8 cellular contexts compared by ENCODE assay signal in genomic region chr17:40909351-40909750, GRCh38. TPM values are rescaled to one million over a fixed set of nuclear protein-coding genes. Genes with fewer than 3 reads are reported as not detected.
A peak's percentile ranks its signal among the peaks of the same experiment; 100 is the strongest.
DNase-seq lines count a peak whose midpoint lies in the region; ATAC-seq and TF ChIP-seq lines count a peak whose summit lies in the region.

No MANE protein-coding gene starts in this region.

- H3K36me3 Mint-ChIP-seq in type B pancreatic cell = peaks cover 3% of the 10 kb centered on the region

- no peak overlapping the region for H2BK12ac ChIP-seq in trophoblast cell (ENCODE audit: low read length)

- H3K79me2 ChIP-seq in SK-N-SH (ENCODE audit: insufficient read depth) = no peaks in the 10 kb centered on the region
- H3K79me2 ChIP-seq in trophoblast cell (ENCODE audit: control insufficient read depth, insufficient read depth, low read length, poor library complexity) = no peaks in the 10 kb centered on the region

- H3K4me1 Mint-ChIP-seq in type B pancreatic cell (ENCODE audit: unreplicated experiment) = peaks cover 25% of the 10 kb centered on the region

- H2BK120ac ChIP-seq in trophoblast cell (ENCODE audit: insufficient read depth, low read length, poor library complexity) = no peak overlapping the region

- CTCF ChIA-PET in SK-N-SH (lab: Yijun Ruan, JAX) = interaction anchor here (0.6 to 11.9 kb wide), 14 partner anchors 9 to 761 kb away, joined by 3 to 140 read pairs (median 6); no protein-coding TSS in a partner anchor

- no peak for ATAC-seq in HG02588 (IDR thresholded peaks at IDR 0.05; ENCODE audit: unreplicated experiment)

- H3K27ac Mint-ChIP-seq in type B pancreatic cell = peak overlapping the region; percentile 94

- H2AK5ac ChIP-seq in trophoblast cell (ENCODE audit: low read length) = no peak overlapping the region

- no peak overlapping the region for H2BK5ac ChIP-seq in trophoblast cell (ENCODE audit: low read depth, low read length, poor library complexity)

- POLR2A ChIA-PET in SK-N-SH (lab: Yijun Ruan, JAX) = no interaction called here

- H4K91ac ChIP-seq in trophoblast cell (ENCODE audit: low read depth, low read length) = no peak overlapping the region

- peaks cover 3% of the 10 kb centered on the region for H3K27me3 Mint-ChIP-seq in type B pancreatic cell

- TF ChIP-seq CTCF in NB4 (IDR thresholded peaks at IDR 0.05; ENCODE audit: low read depth, low read length) = peak; percentile 62
- peak; percentile 84 for TF ChIP-seq CTCF in SK-N-SH (IDR thresholded peaks at IDR 0.05)
- TF ChIP-seq CTCF in type B pancreatic cell (conservative IDR thresholded peaks at IDR 0.05) = peak; percentile 87

- H3F3A ChIP-seq in SK-N-SH (replicated peaks; ENCODE audit: insufficient read depth) = peaks cover 19% of the 10 kb centered on the region

- H3K9me3 ChIP-seq in SK-N-SH (no peaks in the 10 kb centered on the region), trophoblast cell (ENCODE audit: insufficient read depth, low read depth, low read length) (no peaks in the 10 kb centered on the region)

- WGBS in SK-N-SH (ENCODE audit: low lambda C conversion rate) = 0% methylated on average over 5 of the region's 5 CpGs
- no CpG with 5 or more reads among the region's 5 CpGs for WGBS in trophoblast cell (ENCODE audit: extremely low coverage, insufficient coverage, insufficient read length)

- H3K18ac ChIP-seq in trophoblast cell (ENCODE audit: low read length) = no peak overlapping the region

- H4K8ac ChIP-seq in trophoblast cell (ENCODE audit: low read depth, low read length) = no peak overlapping the region

- peak; percentile 92 for TF ChIP-seq RAD21 in SK-N-SH (IDR thresholded peaks at IDR 0.05; ENCODE audit: low read length)

- TF ChIP-seq EP300 in SK-N-SH (IDR thresholded peaks at IDR 0.05; ENCODE audit: borderline replicate concordance in 1 of 2, low read depth in 1 of 2, low read length in 1 of 2) = peak in 1 of 2 experiments; percentile 27; a peak in 1 of 4 replicates

- peak overlapping the region; percentile 43 for H3K4me3 Mint-ChIP-seq in type B pancreatic cell

- H3K79me1 ChIP-seq in trophoblast cell (ENCODE audit: low read length) = peaks cover 8% of the 10 kb centered on the region

- no peak overlapping the region for H3K14ac ChIP-seq in trophoblast cell (ENCODE audit: low read length)

- H3K9ac ChIP-seq in SK-N-SH = no peak overlapping the region
- H3K9ac ChIP-seq in trophoblast cell (ENCODE audit: low read length) = no peak overlapping the region

- peak overlapping the region in 1 of 2 experiments; percentile 66; a peak in 2 of 4 replicates for H3K27ac ChIP-seq in SK-N-SH (ENCODE audit: low read depth in 2 of 2, low read length in 1 of 2)
- H3K27ac ChIP-seq in trophoblast cell (ENCODE audit: low read depth, low read length) = no peak overlapping the region

- no peaks in the 10 kb centered on the region for H3K9me3 Mint-ChIP-seq in type B pancreatic cell

- no peaks in the 10 kb centered on the region for H3K9me2 ChIP-seq in SK-N-SH

- H2AFZ ChIP-seq in SK-N-SH (ENCODE audit: low read depth) (no peak overlapping the region), trophoblast cell (ENCODE audit: insufficient read depth, low read length, poor library complexity) (no peak overlapping the region)

- peaks cover 20% of the 10 kb centered on the region; the same call in 1 of the 2 replicates for H3K27me3 ChIP-seq in SK-N-SH (ENCODE audit: insufficient read depth)
- H3K27me3 ChIP-seq in trophoblast cell (ENCODE audit: insufficient read depth, low read length) = no peaks in the 10 kb centered on the region

- no peak for TF ChIP-seq POLR2A in NB4 (IDR thresholded peaks at IDR 0.05; ENCODE audit: extremely low read depth, insufficient read length)

- H3K23ac ChIP-seq in trophoblast cell (ENCODE audit: low read length) = no peak overlapping the region

- peak; percentile 93 for DNase-seq in Daoy (ENCODE audit: low read depth)
- DNase-seq in NB4 (ENCODE audit: low read depth) = peak; percentile 74
- DNase-seq in SK-N-SH = peak; percentile 75
- peak; percentile 62 for DNase-seq in activated naive CD4-positive, alpha-beta T cell treated with anti-CD3 and anti-CD28 coated beads, Interleukin-2, amount 50 U/mL, for 16 hours
- peak; percentile 93 for DNase-seq in glomerular visceral epithelial cell (ENCODE audit: extremely low spot score)
- peak; percentile 89 to 99 for DNase-seq in trophoblast cell
- DNase-seq in type B pancreatic cell (ENCODE audit: extremely low spot score, unreplicated experiment) = peak; percentile 79

- no peak overlapping the region for H3K4me3 ChIP-seq in NB4 (ENCODE audit: low read depth, low read length)
- H3K4me3 ChIP-seq in SK-N-SH (ENCODE audit: low read depth in 2 of 2, low read length in 1 of 2) = no peak overlapping the region; a peak in 1 of 4 replicates
- no peak overlapping the region for H3K4me3 ChIP-seq in trophoblast cell (ENCODE audit: low read depth, low read length)

- peaks cover 0 to 14% of the 10 kb centered on the region in 2 experiments; a peak in 3 of 4 replicates for H3K4me1 ChIP-seq in SK-N-SH (ENCODE audit: control insufficient read depth in 1 of 2, insufficient read depth in 2 of 2, low read depth in 1 of 2, low read length in 1 of 2)
- H3K4me1 ChIP-seq in trophoblast cell (ENCODE audit: control insufficient read depth in 1 of 2, insufficient read depth in 2 of 2, low read length in 2 of 2) = peaks cover 0 to 3% of the 10 kb centered on the region in 2 experiments

- H4K12ac ChIP-seq in trophoblast cell (ENCODE audit: low read depth, low read length) = no peak overlapping the region

- H4K20me1 ChIP-seq in SK-N-SH (ENCODE audit: insufficient read depth) = no peaks in the 10 kb centered on the region

- H3K4me2 ChIP-seq in SK-N-SH (peak overlapping the region; percentile 53; the same call in 1 of the 2 replicates), trophoblast cell (ENCODE audit: low read length) (no peak overlapping the region)

- no peak overlapping the region for H3K4ac ChIP-seq in trophoblast cell (ENCODE audit: low read depth, low read length)

- H3K36me3 ChIP-seq in SK-N-SH (replicated peaks in 1 of 2; ENCODE audit: control insufficient read depth in 1 of 2, insufficient read depth in 2 of 2, low read length in 1 of 2) = no peaks in the 10 kb centered on the region
- no peaks in the 10 kb centered on the region for H3K36me3 ChIP-seq in trophoblast cell (ENCODE audit: control insufficient read depth in 1 of 2, insufficient read depth in 2 of 2, low read length in 2 of 2)

TF ChIP-seq in SK-N-SH, 30 proteins besides CTCF, POLR2A, EP300 and RAD21 (continues in another document):
- no peak for TF ChIP-seq ELF1 (IDR thresholded peaks at IDR 0.05)
- no peak for TF ChIP-seq TAF1 (IDR thresholded peaks at IDR 0.05; ENCODE audit: borderline replicate concordance, low read depth, low read length)
- TF ChIP-seq, protein P1, sequence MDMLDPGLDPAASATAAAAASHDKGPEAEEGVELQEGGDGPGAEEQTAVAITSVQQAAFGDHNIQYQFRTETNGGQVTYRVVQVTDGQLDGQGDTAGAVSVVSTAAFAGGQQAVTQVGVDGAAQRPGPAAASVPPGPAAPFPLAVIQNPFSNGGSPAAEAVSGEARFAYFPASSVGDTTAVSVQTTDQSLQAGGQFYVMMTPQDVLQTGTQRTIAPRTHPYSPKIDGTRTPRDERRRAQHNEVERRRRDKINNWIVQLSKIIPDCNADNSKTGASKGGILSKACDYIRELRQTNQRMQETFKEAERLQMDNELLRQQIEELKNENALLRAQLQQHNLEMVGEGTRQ (IDR thresholded peaks at IDR 0.05; ENCODE audit: borderline replicate concordance, low read depth, low read length) = no peak
- no peak for TF ChIP-seq EZH2phosphoT487 (IDR thresholded peaks at IDR 0.05; ENCODE audit: borderline replicate concordance, low read depth)
- no peak for TF ChIP-seq NRF1 (IDR thresholded peaks at IDR 0.05; ENCODE audit: low read depth, low read length)
- TF ChIP-seq, protein P2, sequence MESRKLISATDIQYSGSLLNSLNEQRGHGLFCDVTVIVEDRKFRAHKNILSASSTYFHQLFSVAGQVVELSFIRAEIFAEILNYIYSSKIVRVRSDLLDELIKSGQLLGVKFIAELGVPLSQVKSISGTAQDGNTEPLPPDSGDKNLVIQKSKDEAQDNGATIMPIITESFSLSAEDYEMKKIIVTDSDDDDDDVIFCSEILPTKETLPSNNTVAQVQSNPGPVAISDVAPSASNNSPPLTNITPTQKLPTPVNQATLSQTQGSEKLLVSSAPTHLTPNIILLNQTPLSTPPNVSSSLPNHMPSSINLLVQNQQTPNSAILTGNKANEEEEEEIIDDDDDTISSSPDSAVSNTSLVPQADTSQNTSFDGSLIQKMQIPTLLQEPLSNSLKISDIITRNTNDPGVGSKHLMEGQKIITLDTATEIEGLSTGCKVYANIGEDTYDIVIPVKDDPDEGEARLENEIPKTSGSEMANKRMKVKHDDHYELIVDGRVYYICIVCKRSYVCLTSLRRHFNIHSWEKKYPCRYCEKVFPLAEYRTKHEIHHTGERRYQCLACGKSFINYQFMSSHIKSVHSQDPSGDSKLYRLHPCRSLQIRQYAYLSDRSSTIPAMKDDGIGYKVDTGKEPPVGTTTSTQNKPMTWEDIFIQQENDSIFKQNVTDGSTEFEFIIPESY (IDR thresholded peaks at IDR 0.05; ENCODE audit: borderline replicate concordance, low read depth) = no peak
- no peak for TF ChIP-seq RCOR1 (IDR thresholded peaks at IDR 0.05; ENCODE audit: low read length)

RNA-seq across cellular contexts. Expression of gene KRT20, which starts 24.3 kb away (rescaled TPM):
- total RNA-seq in Daoy (2014; rRNA removed; shearing (Covaris generic)) = not detected in 2 replicates
- not detected in 2 replicates for polyA plus RNA-seq in SK-N-SH (2012; rRNA removed)
- not detected in 2 replicates for polyA plus RNA-seq in SK-N-SH (2012; cell fraction: cytosol; rRNA removed)
- polyA plus RNA-seq in SK-N-SH (2012; cell fraction: nucleus; rRNA removed) = not detected in 2 replicates
- not detected in 2 replicates for polyA plus RNA-seq in trophoblast cell (2013)
- 13.0 and 41.9 TPM in 2 replicates for total RNA-seq in type B pancreatic cell (ENCODE audit: low replicate concordance)

RNA-seq across cellular contexts. Expression of gene KRT23, which starts 28.1 kb away (rescaled TPM):
- total RNA-seq in Daoy (2014; rRNA removed; shearing (Covaris generic)) = not detected in 2 replicates
- not detected in 2 replicates for polyA plus RNA-seq in SK-N-SH (2012; rRNA removed)
- not detected in 2 replicates for polyA plus RNA-seq in SK-N-SH (2012; cell fraction: cytosol; rRNA removed)
- not detected in 2 replicates for polyA plus RNA-seq in SK-N-SH (2012; cell fraction: nucleus; rRNA removed)
- polyA plus RNA-seq in trophoblast cell (2013) = 142 and 146 TPM in 2 replicates
- total RNA-seq in type B pancreatic cell (ENCODE audit: low replicate concordance) = 49.7 and 464 TPM in 2 replicates

RNA-seq across cellular contexts. Expression of gene KRT12, which starts 42.3 kb away (rescaled TPM):
- not detected in 2 replicates for total RNA-seq in Daoy (2014; rRNA removed; shearing (Covaris generic))
- polyA plus RNA-seq in SK-N-SH (2012; rRNA removed) = not detected in 2 replicates
- not detected in 2 replicates for polyA plus RNA-seq in SK-N-SH (2012; cell fraction: cytosol; rRNA removed)
- not detected in 2 replicates for polyA plus RNA-seq in SK-N-SH (2012; cell fraction: nucleus; rRNA removed)
- polyA plus RNA-seq in trophoblast cell (2013) = not detected in 2 replicates
- not detected in 2 replicates for total RNA-seq in type B pancreatic cell (ENCODE audit: low replicate concordance)

RNA-seq across cellular contexts. Expression of gene KRT39, which starts 57.4 kb away (rescaled TPM):
- not detected in 2 replicates for total RNA-seq in Daoy (2014; rRNA removed; shearing (Covaris generic))
- not detected in 2 replicates for polyA plus RNA-seq in SK-N-SH (2012; rRNA removed)
- not detected in 2 replicates for polyA plus RNA-seq in SK-N-SH (2012; cell fraction: cytosol; rRNA removed)
- polyA plus RNA-seq in SK-N-SH (2012; cell fraction: nucleus; rRNA removed) = not detected in 2 replicates
- not detected in 2 replicates for polyA plus RNA-seq in trophoblast cell (2013)
- total RNA-seq in type B pancreatic cell (ENCODE audit: low replicate concordance) = 0.70 and 1.0 TPM in 2 replicates

Comparison
In these comparisons a context has a peak if more than half of its experiments do, and no peak if none do; other contexts are left out.
1. RNA of gene KRT20, which starts 24.3 kb away (total RNA-seq): 13.0 to 41.9 TPM in type B pancreatic cell; not detected in Daoy; every median in the first group is over 10 times any median in the second.
2. RNA of gene KRT23, which starts 28.1 kb away (total RNA-seq): 49.7 to 464 TPM in type B pancreatic cell; not detected in Daoy; every median in the first group is over 10 times any median in the second.
3. Peak in every context shown above with its lines, with median percentiles within 50 percentile points of each other: DNase-seq and CTCF ChIP-seq.